In the genomic region with DNA sequence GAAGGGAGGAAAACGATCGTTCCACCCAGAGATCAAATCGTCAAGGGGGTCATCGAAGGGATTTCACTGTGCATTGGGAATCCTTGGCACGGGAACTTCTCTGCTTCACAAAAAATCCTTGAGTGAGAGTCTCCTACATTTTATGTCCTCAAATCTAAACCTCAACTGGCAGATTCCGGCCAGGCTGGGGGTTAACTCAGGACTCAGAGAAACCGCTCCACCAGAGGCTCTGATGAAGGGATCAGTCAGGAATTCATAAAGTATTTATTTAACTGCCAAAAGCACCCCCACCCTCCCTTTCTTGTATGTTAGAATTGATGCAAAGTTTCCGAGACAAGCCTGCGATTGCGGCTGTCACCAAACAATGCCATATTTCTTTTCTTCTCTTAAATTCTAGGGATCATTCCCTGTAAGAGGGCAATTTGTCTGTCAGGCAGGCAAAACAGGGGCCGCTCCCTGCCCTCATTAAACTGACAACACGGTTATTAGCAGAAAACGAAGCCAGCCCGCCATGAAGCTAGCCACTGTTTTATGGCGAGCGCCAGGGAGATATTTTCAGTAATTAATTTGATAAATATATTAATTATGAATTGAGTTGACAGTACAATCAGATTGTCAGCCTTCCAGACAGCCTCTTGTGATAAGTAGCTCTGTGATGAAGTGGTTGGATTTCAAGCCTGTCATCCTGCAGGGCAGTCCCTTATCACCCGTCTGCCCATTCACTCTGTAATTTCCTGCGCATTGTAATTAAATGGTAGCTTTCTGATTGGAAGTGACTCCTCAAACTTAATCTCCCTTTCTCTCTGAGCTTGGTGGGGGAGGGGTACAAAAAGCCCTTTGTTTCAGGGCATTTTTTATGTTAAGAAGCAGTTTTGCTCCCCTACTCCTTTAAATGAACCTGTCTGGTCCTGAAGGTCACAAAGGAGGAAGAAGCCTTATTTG, we compare ENCODE assay signal across 1 cellular context.
TF ChIP-seq lines count a peak whose summit lies in the region.

No MANE protein-coding gene starts in this region.

TF ChIP-seq in H1, 55 proteins besides CTCF, POLR2A, EP300 and RAD21:
- no peak for TF ChIP-seq POLR2AphosphoS5 (IDR thresholded peaks at IDR 0.05; ENCODE audit: low read depth, low read length)
- TF ChIP-seq SRF (IDR thresholded peaks at IDR 0.05; ENCODE audit: low read depth, low read length), result 0 out of 2 replicates have a peak, but pooled peaks have one; percentile 25
